8 cellular contexts compared by ENCODE assay signal in the genomic region with DNA sequence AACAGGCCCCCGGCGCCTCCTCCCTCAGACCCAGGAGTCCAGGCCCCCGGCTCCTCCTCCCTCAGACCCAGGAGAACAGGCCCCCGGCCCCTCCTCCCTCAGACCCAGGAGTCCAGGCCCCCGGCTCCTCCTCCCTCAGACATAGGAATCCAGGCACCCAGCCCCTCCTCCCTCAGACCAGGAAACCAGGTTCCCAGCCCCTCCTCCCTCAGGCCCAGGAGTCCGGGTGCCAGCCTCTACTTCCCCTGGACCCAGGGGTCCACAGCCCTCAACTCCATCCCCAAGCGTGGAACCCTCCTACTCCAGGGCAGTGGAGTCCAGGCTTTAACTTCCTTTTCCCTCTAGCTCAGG. TPM values are rescaled to one million over a fixed set of nuclear protein-coding genes. Genes with fewer than 3 reads are reported as not detected.
A peak's percentile ranks its signal among the peaks of the same experiment; 100 is the strongest.
DNase-seq lines count a peak whose midpoint lies in the region; ATAC-seq and TF ChIP-seq lines count a peak whose summit lies in the region.
"Had no signal": no experiment of that assay in that cellular context is flagged by ENCODE, and none has a peak within 500 bp of the region (broad histone marks: within the 10 kb centered on the region; RNA-seq: fewer than 3 reads in every experiment).

No MANE protein-coding gene starts in this region.

- TF ChIP-seq POLR2A in body of pancreas (IDR thresholded peaks at IDR 0.05), result no peak

- H3K27ac ChIP-seq in HUES64 (ENCODE audit: low read depth, low read length), result no peak overlapping the region
- peak overlapping the region; percentile 77 to 94 (median 86) for H3K27ac ChIP-seq in body of pancreas
- H3K27ac ChIP-seq in iPS-20b (ENCODE audit: low read length), result no peak overlapping the region
- H3K27ac ChIP-seq in smooth muscle cell (ENCODE audit: low read depth), result no peak overlapping the region

- H3K9ac ChIP-seq in HUES64 (ENCODE audit: low read depth, low read length), result peak overlapping the region; percentile 41; the same call in 1 of the 2 replicates
- peak overlapping the region; percentile 52; the same call in 1 of the 2 replicates for H3K9ac ChIP-seq in iPS-20b (ENCODE audit: low read depth, low read length)
- no peak overlapping the region for H3K9ac ChIP-seq in smooth muscle cell (ENCODE audit: low read depth)

- no peaks in the 10 kb centered on the region for H3F3A ChIP-seq in smooth muscle cell (ENCODE audit: low read depth)

- ATAC-seq in body of pancreas, result peak; percentile 5
- no peak for ATAC-seq in HG02938 (IDR thresholded peaks at IDR 0.05; ENCODE audit: unreplicated experiment)
- ATAC-seq in GM21390 (IDR thresholded peaks at IDR 0.05; ENCODE audit: unreplicated experiment), result no peak

- intact Hi-C loops in body of pancreas (cut with DNase I), result no loop called here

- TF ChIP-seq CTCF in body of pancreas (IDR thresholded peaks at IDR 0.05) (no peak), smooth muscle cell (IDR thresholded peaks at IDR 0.05; ENCODE audit: borderline replicate concordance, insufficient read depth, poor library complexity, severe bottlenecking) (no peak)

- no peaks in the 10 kb centered on the region for H3K9me3 ChIP-seq in HUES64 (ENCODE audit: insufficient read depth, low read depth, low read length)
- no peaks in the 10 kb centered on the region for H3K9me3 ChIP-seq in body of pancreas
- H3K9me3 ChIP-seq in iPS-20b (ENCODE audit: insufficient read depth, low read depth, low read length), result no peaks in the 10 kb centered on the region
- no peaks in the 10 kb centered on the region for H3K9me3 ChIP-seq in smooth muscle cell (replicated peaks; ENCODE audit: low read depth)

- no peaks in the 10 kb centered on the region for H3K79me2 ChIP-seq in smooth muscle cell (ENCODE audit: low read depth)

- H3K4me1 ChIP-seq in HUES64 (ENCODE audit: insufficient read depth, low read length), result no peaks in the 10 kb centered on the region
- peaks cover 15% of the 10 kb centered on the region for H3K4me1 ChIP-seq in body of pancreas
- peaks cover 3% of the 10 kb centered on the region; the same call in 1 of the 2 replicates for H3K4me1 ChIP-seq in iPS-20b (ENCODE audit: insufficient read depth, low read length)
- H3K4me1 ChIP-seq in smooth muscle cell (ENCODE audit: low read depth), result no peaks in the 10 kb centered on the region

- no peaks in the 10 kb centered on the region for H4K20me1 ChIP-seq in smooth muscle cell (ENCODE audit: low read depth)

- H3K36me3 ChIP-seq in HUES64 (ENCODE audit: insufficient read depth, low read length) (peaks cover 6% of the 10 kb centered on the region; the same call in 1 of the 2 replicates), body of pancreas (replicated peaks in 1 of 2; ENCODE audit: insufficient read depth in 1 of 2, low read depth in 2 of 2) (no peaks in the 10 kb centered on the region), iPS-20b (ENCODE audit: insufficient read depth, low read depth, low read length) (peaks cover 7% of the 10 kb centered on the region), smooth muscle cell (ENCODE audit: low read depth) (no peaks in the 10 kb centered on the region)

- peak in 2 of 4 donors; percentile 41 to 48 for DNase-seq in body of pancreas
- no peak for DNase-seq in smooth muscle cell (lab: John Stamatoyannopoulos, UW; ENCODE audit: unreplicated experiment)
- no peak for DNase-seq in HUDEP-2 (lab: John Stamatoyannopoulos, UW; ENCODE audit: unreplicated experiment in 76 of 76)

- H2AFZ ChIP-seq in smooth muscle cell (ENCODE audit: low read depth), result no peak overlapping the region

- H3K4me2 ChIP-seq in smooth muscle cell, result peak overlapping the region; percentile 76

- 67% methylated on average over 6 of the region's 7 CpGs for WGBS in HUES64
- 0 to 7% methylated on average over 1 to 3 of the region's 7 CpGs for WGBS in body of pancreas, 2 donors
- WGBS in smooth muscle cell (ENCODE audit: low lambda C conversion rate), result 52% methylated on average over 2 of the region's 7 CpGs

- no peaks in the 10 kb centered on the region for H3K27me3 ChIP-seq in HUES64 (ENCODE audit: insufficient read depth, low read length)
- no peaks in the 10 kb centered on the region for H3K27me3 ChIP-seq in body of pancreas
- H3K27me3 ChIP-seq in iPS-20b (ENCODE audit: insufficient read depth, low read length), result no peaks in the 10 kb centered on the region
- H3K27me3 ChIP-seq in smooth muscle cell (ENCODE audit: low read depth), result no peaks in the 10 kb centered on the region

- H3K4me3 ChIP-seq in HUES64 (ENCODE audit: low read length) (peak overlapping the region; percentile 55), body of pancreas (peak overlapping the region; percentile 20 to 36), iPS-20b (ENCODE audit: low read length) (peak overlapping the region; percentile 63), smooth muscle cell (peak overlapping the region; percentile 55)

RNA-seq across cellular contexts. Expression of gene TMC4, which starts 0.6 kb away (rescaled TPM):
- polyA plus RNA-seq in HUES64 (2013, experiment 1 of 2), result 1.00 TPM
- polyA plus RNA-seq in HUES64 (2013, experiment 2 of 2), result 0.89 TPM
- total RNA-seq in body of pancreas (100 to 1,000 TPM in 1 of 2 donors, 10 to 100 TPM in 1; 57.3 to 126 TPM), smooth muscle cell (5.9 and 7.3 TPM in 2 replicates)
- polyA plus RNA-seq in smooth muscle cell, result 6.7 and 28.0 TPM in 2 replicates
- total RNA-seq: dermis microvascular lymphatic vessel endothelial cell had no signal

RNA-seq across cellular contexts. Expression of gene LENG1, which starts 12.9 kb away (rescaled TPM):
- 4.8 TPM for polyA plus RNA-seq in HUES64 (2013, experiment 1 of 2)
- polyA plus RNA-seq in HUES64 (2013, experiment 2 of 2), result 6.1 TPM
- total RNA-seq in body of pancreas (1 to 10 TPM; 4.0 to 9.6 TPM), smooth muscle cell (3.2 and 10.9 TPM in 2 replicates)
- 14.1 and 17.6 TPM in 2 replicates for polyA plus RNA-seq in smooth muscle cell

RNA-seq across cellular contexts. Expression of gene MBOAT7, which starts 17.0 kb away (rescaled TPM):
- polyA plus RNA-seq in HUES64 (2013, experiment 1 of 2), result 74.7 TPM
- polyA plus RNA-seq in HUES64 (2013, experiment 2 of 2), result 81.0 TPM
- total RNA-seq in body of pancreas, result 10 to 100 TPM; 40.5 to 98.9 TPM
- total RNA-seq in smooth muscle cell, result 76.8 and 110 TPM in 2 replicates
- polyA plus RNA-seq in smooth muscle cell, result 106 and 195 TPM in 2 replicates

RNA-seq across cellular contexts. Expression of gene TSEN34, which starts 18.7 kb away (rescaled TPM):
- 24.2 TPM for polyA plus RNA-seq in HUES64 (2013, experiment 1 of 2)
- polyA plus RNA-seq in HUES64 (2013, experiment 2 of 2), result 24.9 TPM
- total RNA-seq in body of pancreas (10 to 100 TPM; 33.9 to 56.6 TPM), smooth muscle cell (45.8 and 53.7 TPM in 2 replicates)
- polyA plus RNA-seq in smooth muscle cell, result 79.5 and 91.7 TPM in 2 replicates

RNA-seq across cellular contexts. Expression of gene RPS9, which starts 28.3 kb away (rescaled TPM):
- polyA plus RNA-seq in HUES64 (2013, experiment 1 of 2), result 1,594 TPM
- polyA plus RNA-seq in HUES64 (2013, experiment 2 of 2), result 1,629 TPM
- total RNA-seq in body of pancreas (1,000 to 10,000 TPM; 1,319 to 1,729 TPM), smooth muscle cell (1,047 and 1,149 TPM in 2 replicates)
- 347 and 352 TPM in 2 replicates for polyA plus RNA-seq in smooth muscle cell

Comparison
In these comparisons a context has a peak if more than half of its experiments do, and no peak if none do; other contexts are left out.
1. H3K27ac ChIP-seq: peak in body of pancreas (4 of 4); none in HUES64 (single experiment), iPS-20b (single experiment) and smooth muscle cell (single experiment).
2. Peak in every context shown above with its lines, with median percentiles within 50 percentile points of each other: H3K4me3 ChIP-seq.